Comparison of ENCODE assay signal across 35 cellular contexts in the genomic region with DNA sequence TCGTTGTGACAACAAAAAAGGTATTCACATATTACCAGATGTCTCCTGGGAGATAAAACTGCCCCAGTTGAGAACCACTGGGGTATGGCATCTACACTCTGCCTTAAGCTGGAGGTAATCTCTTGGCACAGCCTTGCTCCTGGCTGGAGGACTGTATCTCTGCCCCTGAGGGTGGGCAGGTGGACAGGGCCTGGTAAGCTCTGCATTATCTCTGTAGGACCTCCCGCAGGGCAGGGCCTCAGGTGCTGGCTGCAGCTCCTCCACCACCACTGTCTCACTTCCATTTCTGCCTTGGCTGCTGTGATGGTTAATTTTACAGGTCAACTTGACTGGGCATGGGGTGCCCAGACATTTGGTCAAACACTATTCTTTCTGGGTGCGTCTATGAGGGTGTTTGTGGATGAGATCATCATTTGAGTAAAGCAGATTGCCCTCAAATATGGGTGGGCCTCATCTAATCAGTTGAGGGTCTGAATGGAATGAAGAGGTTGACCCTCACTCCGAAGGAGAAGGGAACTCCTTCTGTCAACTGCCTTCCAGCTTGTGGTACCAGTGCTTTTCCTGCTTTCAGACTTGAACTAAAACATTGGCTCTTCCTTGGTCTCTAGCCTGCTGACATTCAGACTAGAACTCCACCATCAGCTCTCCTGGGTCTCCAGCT. TPM values are rescaled to one million over a fixed set of nuclear protein-coding genes. Genes with fewer than 3 reads are reported as not detected.
"Had no signal": no experiment of that assay in that cellular context is flagged by ENCODE, and none has a peak within 500 bp of the region (broad histone marks: within the 10 kb centered on the region; RNA-seq: fewer than 3 reads in every experiment).

No MANE protein-coding gene starts in this region.

- ATAC-seq: activated CD4-positive, alpha-beta T cell treated with anti-CD3 and anti-CD28 coated beads for 36 hours; activated CD8-positive, alpha-beta memory T cell treated with anti-CD3 and anti-CD28 coated beads, Interleukin-2, amount 10 ng/mL, durations not matched to agents 7 days and 5 days; activated CD8-positive, alpha-beta T cell treated with anti-CD3 and anti-CD28 coated beads, Interleukin-2, amount 10 ng/mL, durations not matched to agents 7 days and 5 days; Panc1 had no signal

- H3K4me1 Mint-ChIP-seq: activated CD4-positive, alpha-beta T cell treated with anti-CD3 and anti-CD28 coated beads for 36 hours; activated CD8-positive, alpha-beta memory T cell treated with anti-CD3 and anti-CD28 coated beads, Interleukin-2, amount 10 ng/mL, durations not matched to agents 7 days and 5 days; activated naive CD8-positive, alpha-beta T cell treated with anti-CD3 and anti-CD28 coated beads, Interleukin-2, amount 10 ng/mL, durations not matched to agents 7 days and 5 days had no signal

- H3K4me1 ChIP-seq: adrenal gland, SJCRH30 had no signal

- H3K36me3 Mint-ChIP-seq: activated CD8-positive, alpha-beta memory T cell treated with anti-CD3 and anti-CD28 coated beads, Interleukin-2, amount 10 ng/mL, durations not matched to agents 7 days and 5 days; activated naive CD8-positive, alpha-beta T cell treated with anti-CD3 and anti-CD28 coated beads, Interleukin-2, amount 10 ng/mL, durations not matched to agents 7 days and 5 days had no signal

- H3K27ac ChIP-seq: adrenal gland, SJCRH30, VCaP had no signal

- H3K4me3 Mint-ChIP-seq: activated CD4-positive, alpha-beta T cell treated with anti-CD3 and anti-CD28 coated beads for 36 hours; activated CD8-positive, alpha-beta memory T cell treated with anti-CD3 and anti-CD28 coated beads, Interleukin-2, amount 10 ng/mL, durations not matched to agents 7 days and 5 days; activated CD8-positive, alpha-beta T cell treated with anti-CD3 and anti-CD28 coated beads, Interleukin-2, amount 10 ng/mL, durations not matched to agents 7 days and 5 days; activated naive CD8-positive, alpha-beta T cell treated with anti-CD3 and anti-CD28 coated beads, Interleukin-2, amount 10 ng/mL, durations not matched to agents 7 days and 5 days had no signal

- H3K27ac Mint-ChIP-seq: activated CD4-positive, alpha-beta T cell treated with anti-CD3 and anti-CD28 coated beads for 36 hours; activated CD8-positive, alpha-beta memory T cell treated with anti-CD3 and anti-CD28 coated beads, Interleukin-2, amount 10 ng/mL, durations not matched to agents 7 days and 5 days; activated CD8-positive, alpha-beta T cell treated with anti-CD3 and anti-CD28 coated beads, Interleukin-2, amount 10 ng/mL, durations not matched to agents 7 days and 5 days; activated naive CD8-positive, alpha-beta T cell treated with anti-CD3 and anti-CD28 coated beads, Interleukin-2, amount 10 ng/mL, durations not matched to agents 7 days and 5 days; activated T-helper 2 cell treated with anti-CD3 and anti-CD28 coated beads, Interferon-gamma antibody, Interleukin-2, Interleukin-4, amounts not matched to agents 10 μg/mL and 5 μg/mL and 100 μg/mL, durations not matched to agents 14 hours and 24 hours and 36 hours had no signal

- H3K4me2 ChIP-seq: SK-N-SH had no signal

- DNase-seq: activated CD4-positive, alpha-beta T cell treated with anti-CD3 and anti-CD28 coated beads for 36 hours; activated CD4-positive, alpha-beta T cell treated with anti-CD3 and anti-CD28 coated beads, Interleukin-2, amount 50 U/mL, for 1 hour; activated CD4-positive, CD25-positive, alpha-beta regulatory T cell; activated CD8-positive, alpha-beta memory T cell treated with anti-CD3 and anti-CD28 coated beads, Interleukin-2, amount 10 ng/mL, durations not matched to agents 7 days and 5 days; activated CD8-positive, alpha-beta T cell treated with anti-CD3 and anti-CD28 coated beads, Interleukin-2, amount 10 ng/mL, durations not matched to agents 7 days and 5 days; activated gamma-delta T cell treated with Interleukin-2 at 50 U/mL for 16 hours; activated naive CD4-positive, alpha-beta T cell treated with anti-CD3 and anti-CD28 coated beads, Interleukin-2, amount 50 U/mL, for 16 hours; activated naive CD8-positive, alpha-beta T cell treated with anti-CD3 and anti-CD28 coated beads, Interleukin-2, amount 10 ng/mL, durations not matched to agents 7 days and 5 days; activated T-cell treated with anti-CD3 and anti-CD28 coated beads, Interleukin-2, amount 50 U/mL, for 48 hours; adrenal gland; anterior cingulate cortex; caudate nucleus; IMR-90; KG1; NCI-H1048; NCI-H146; NCI-H1930; NCI-H2107; NCI-H2171 treated with DMSO at 0.1 percent for 48 hours; NCI-H345; NCI-H510A treated with DMSO at 0.1 percent for 48 hours; NCI-H69; NK-92 treated with Interleukin-12 subunit alpha and Interleukin-12 subunit beta, amount 100 ng/mL, for 24 hours; OCI-M1; Right ventricle myocardium superior; RPMI8226; SJCRH30; SK-N-SH; T-helper 1 cell had no signal

- H3K9me2 ChIP-seq: SK-N-SH had no signal

- H3K36me3 ChIP-seq: adrenal gland, SJCRH30 had no signal

- H3K27me3 ChIP-seq: SJCRH30 had no signal

- H3K4me3 ChIP-seq: adrenal gland, SJCRH30 had no signal

- H3K9me3 ChIP-seq: adrenal gland, SJCRH30, SK-N-SH had no signal

- H3K9me3 Mint-ChIP-seq: activated naive CD8-positive, alpha-beta T cell treated with anti-CD3 and anti-CD28 coated beads, Interleukin-2, amount 10 ng/mL, durations not matched to agents 7 days and 5 days; activated T-helper 2 cell treated with anti-CD3 and anti-CD28 coated beads, Interferon-gamma antibody, Interleukin-2, Interleukin-4, amounts not matched to agents 10 μg/mL and 5 μg/mL and 100 μg/mL, durations not matched to agents 14 hours and 24 hours and 36 hours had no signal

RNA-seq across cellular contexts. Expression of a gene that starts 9.8 kb away (rescaled TPM):
- total RNA-seq: activated CD4-positive, alpha-beta T cell treated with anti-CD3 and anti-CD28 coated beads for 36 hours; activated CD8-positive, alpha-beta memory T cell treated with anti-CD3 and anti-CD28 coated beads, Interleukin-2, amount 10 ng/mL, durations not matched to agents 7 days and 5 days; activated CD8-positive, alpha-beta T cell treated with anti-CD3 and anti-CD28 coated beads, Interleukin-2, amount 10 ng/mL, durations not matched to agents 7 days and 5 days; activated naive CD8-positive, alpha-beta T cell treated with anti-CD3 and anti-CD28 coated beads, Interleukin-2, amount 10 ng/mL, durations not matched to agents 7 days and 5 days; activated T-helper 2 cell treated with anti-CD3 and anti-CD28 coated beads, Interferon-gamma antibody, Interleukin-2, Interleukin-4, amounts not matched to agents 10 μg/mL and 5 μg/mL and 100 μg/mL, durations not matched to agents 14 hours and 24 hours and 36 hours; IMR-90; LHCN-M2; M059J; Right ventricle myocardium superior; SJCRH30; T-helper 2 cell treated with Interferon-gamma antibody and Interleukin-4, amounts not matched to agents 100 ng/mL and 5 ng/mL, for 36 hours had no signal
- polyA plus RNA-seq: IMR-90, SK-N-SH had no signal
